ENCODE assay signal across 1 cellular context in the genomic region with DNA sequence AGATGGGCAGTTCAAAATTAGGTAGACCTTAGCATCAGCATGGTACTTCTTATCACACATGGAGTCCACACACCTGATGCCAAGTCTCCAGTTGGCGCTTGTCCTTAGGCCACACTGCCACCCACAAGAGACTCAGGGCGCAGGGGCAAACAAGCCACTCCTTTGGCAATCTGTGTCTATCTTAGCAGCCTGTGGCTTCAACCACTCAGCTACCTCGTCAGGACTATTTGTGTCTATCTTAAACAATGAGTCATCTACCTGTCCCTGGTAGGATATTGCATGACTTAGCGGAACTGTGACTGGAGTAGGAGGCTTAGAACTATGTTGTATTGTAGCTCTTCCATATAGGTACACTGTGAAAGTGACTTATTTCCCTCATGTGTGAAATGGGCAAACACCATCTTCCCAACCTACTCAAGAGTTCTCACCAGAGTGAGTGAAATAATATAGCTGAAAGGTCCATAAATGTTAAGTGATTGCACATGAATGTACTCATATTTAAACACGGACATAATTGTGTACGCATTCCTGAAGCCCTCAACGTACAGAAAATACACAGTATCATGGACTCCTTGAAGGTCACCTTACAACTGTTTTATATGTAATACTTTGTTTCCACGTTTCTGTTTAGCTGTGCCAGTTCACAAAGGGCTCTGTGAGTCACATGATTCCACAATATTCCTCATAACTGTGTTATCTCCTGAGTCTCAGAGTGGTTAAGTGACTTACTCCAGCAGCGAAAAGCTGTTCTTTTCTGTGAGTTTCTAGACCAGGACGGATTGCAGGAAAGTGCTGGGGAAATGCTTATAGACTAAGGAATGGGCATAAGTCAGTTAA.
A peak's percentile ranks its signal among the peaks of the same experiment; 100 is the strongest.
TF ChIP-seq lines count a peak whose summit lies in the region.

No MANE protein-coding gene starts in this region.

TF ChIP-seq in HepG2, 621 proteins besides CTCF, POLR2A, EP300 and RAD21 (continued from another document and continues in another):
- TF ChIP-seq, protein P1, sequence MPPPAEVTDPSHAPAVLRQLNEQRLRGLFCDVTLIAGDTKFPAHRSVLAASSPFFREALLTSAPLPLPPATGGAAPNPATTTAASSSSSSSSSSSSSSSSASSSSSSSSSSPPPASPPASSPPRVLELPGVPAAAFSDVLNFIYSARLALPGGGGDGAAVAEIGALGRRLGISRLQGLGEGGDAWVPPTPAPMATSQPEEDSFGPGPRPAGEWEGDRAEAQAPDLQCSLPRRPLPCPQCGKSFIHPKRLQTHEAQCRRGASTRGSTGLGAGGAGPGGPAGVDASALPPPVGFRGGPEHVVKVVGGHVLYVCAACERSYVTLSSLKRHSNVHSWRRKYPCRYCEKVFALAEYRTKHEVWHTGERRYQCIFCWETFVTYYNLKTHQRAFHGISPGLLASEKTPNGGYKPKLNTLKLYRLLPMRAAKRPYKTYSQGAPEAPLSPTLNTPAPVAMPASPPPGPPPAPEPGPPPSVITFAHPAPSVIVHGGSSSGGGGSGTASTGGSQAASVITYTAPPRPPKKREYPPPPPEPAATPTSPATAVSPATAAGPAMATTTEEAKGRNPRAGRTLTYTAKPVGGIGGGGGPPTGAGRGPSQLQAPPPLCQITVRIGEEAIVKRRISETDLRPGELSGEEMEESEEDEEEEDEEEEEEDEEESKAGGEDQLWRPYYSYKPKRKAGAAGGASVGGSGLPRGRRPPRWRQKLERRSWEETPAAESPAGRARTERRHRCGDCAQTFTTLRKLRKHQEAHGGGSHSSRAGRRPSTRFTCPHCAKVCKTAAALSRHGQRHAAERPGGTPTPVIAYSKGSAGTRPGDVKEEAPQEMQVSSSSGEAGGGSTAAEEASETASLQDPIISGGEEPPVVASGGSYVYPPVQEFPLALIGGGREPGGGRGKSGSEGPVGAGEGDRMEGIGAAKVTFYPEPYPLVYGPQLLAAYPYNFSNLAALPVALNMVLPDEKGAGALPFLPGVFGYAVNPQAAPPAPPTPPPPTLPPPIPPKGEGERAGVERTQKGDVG (CRISPR knock-in tag; IDR thresholded peaks at IDR 0.05; ENCODE audit: borderline replicate concordance): no peak; the same call in 1 of the 2 replicates
- TF ChIP-seq ZEB1 (IDR thresholded peaks at IDR 0.05; ENCODE audit: insufficient replicate concordance, low read depth) (no peak), MTF1 (CRISPR knock-in tag; IDR thresholded peaks at IDR 0.05) (no peak), THYN1 (CRISPR knock-in tag; IDR thresholded peaks at IDR 0.05; ENCODE audit: borderline replicate concordance, low read depth) (peak; percentile 88; the same call in 1 of the 2 replicates), ZKSCAN8 (CRISPR knock-in tag; IDR thresholded peaks at IDR 0.05; ENCODE audit: borderline replicate concordance) (0 out of 2 replicates have a peak, but pooled peaks have one; percentile 1), RFX5 (IDR thresholded peaks at IDR 0.05; ENCODE audit: low read depth, low read length) (no peak), PATZ1 (CRISPR knock-in tag; IDR thresholded peaks at IDR 0.05) (no peak), ZNF674 (CRISPR knock-in tag; IDR thresholded peaks at IDR 0.05; ENCODE audit: low read depth) (no peak), ZNF883 (CRISPR knock-in tag; IDR thresholded peaks at IDR 0.05; ENCODE audit: not compliant biosample characterization) (no peak), ZNF451 (CRISPR knock-in tag; IDR thresholded peaks at IDR 0.05) (no peak), GABPA (IDR thresholded peaks at IDR 0.05; ENCODE audit: low read depth, low read length) (no peak), GABPA (CRISPR knock-in tag; IDR thresholded peaks at IDR 0.05; ENCODE audit: low read depth) (no peak; the same call in 1 of the 2 replicates), ARID2 (CRISPR knock-in tag; IDR thresholded peaks at IDR 0.05; ENCODE audit: borderline replicate concordance) (peak; percentile 81), SKI (IDR thresholded peaks at IDR 0.05; ENCODE audit: partially characterized antibody) (no peak), ZNF33B (CRISPR knock-in tag; IDR thresholded peaks at IDR 0.05) (no peak), HCFC1 (IDR thresholded peaks at IDR 0.05; ENCODE audit: low read depth, low read length) (no peak), MYPOP (CRISPR knock-in tag; IDR thresholded peaks at IDR 0.05) (no peak), HMG20A (CRISPR knock-in tag; IDR thresholded peaks at IDR 0.05; ENCODE audit: borderline replicate concordance) (peak; percentile 54; the same call in 1 of the 2 replicates), PAWR (CRISPR knock-in tag; IDR thresholded peaks at IDR 0.05; ENCODE audit: borderline replicate concordance) (no peak), ZBTB20 (CRISPR knock-in tag; IDR thresholded peaks at IDR 0.05; ENCODE audit: borderline replicate concordance, low read depth) (no peak), SRSF1 (optimal IDR thresholded peaks at IDR 0.05; ENCODE audit: low read depth, low read length) (no peak), MBD4 (IDR thresholded peaks at IDR 0.05; ENCODE audit: borderline replicate concordance, low read length) (peak; percentile 77; the same call in 1 of the 2 replicates), TRIM24 (CRISPR knock-in tag; IDR thresholded peaks at IDR 0.05) (no peak), MBNL3 (CRISPR knock-in tag; conservative IDR thresholded peaks at IDR 0.05) (no peak), ZNF577 (CRISPR knock-in tag; IDR thresholded peaks at IDR 0.05; ENCODE audit: borderline replicate concordance, low read depth) (0 out of 2 replicates have a peak, but pooled peaks have one; percentile 37), ZNF329 (CRISPR knock-in tag; IDR thresholded peaks at IDR 0.05; ENCODE audit: low read depth) (no peak), ZFP36 (IDR thresholded peaks at IDR 0.05; ENCODE audit: borderline replicate concordance, low read depth, low read length, partially characterized antibody) (no peak), DNMT3B (CRISPR knock-in tag; conservative IDR thresholded peaks at IDR 0.05) (0 out of 2 replicates have a peak, but pooled peaks have one; percentile 31), ZFP1 (CRISPR knock-in tag; IDR thresholded peaks at IDR 0.05) (0 out of 2 replicates have a peak, but pooled peaks have one; percentile 16), CCDC6 (CRISPR knock-in tag; IDR thresholded peaks at IDR 0.05) (no peak), PRPF4 (IDR thresholded peaks at IDR 0.05; ENCODE audit: low read depth, low read length, poor library complexity, severe bottlenecking) (no peak), ZNF652 (CRISPR knock-in tag; IDR thresholded peaks at IDR 0.05; ENCODE audit: borderline replicate concordance, low read depth) (no peak), NR0B2 (CRISPR knock-in tag; IDR thresholded peaks at IDR 0.05) (no peak), ZNF552 (CRISPR knock-in tag; IDR thresholded peaks at IDR 0.05; ENCODE audit: borderline replicate concordance) (no peak), ZNF644 (CRISPR knock-in tag; IDR thresholded peaks at IDR 0.05; ENCODE audit: low read depth) (no peak), SKIL (CRISPR knock-in tag; IDR thresholded peaks at IDR 0.05; ENCODE audit: borderline replicate concordance) (no peak), POLR2G (IDR thresholded peaks at IDR 0.05; ENCODE audit: low read depth, low read length) (peak; percentile 25; the same call in 1 of the 2 replicates), EHMT2 (IDR thresholded peaks at IDR 0.05; ENCODE audit: borderline replicate concordance, low read depth, low read length) (no peak), EED (CRISPR knock-in tag; IDR thresholded peaks at IDR 0.05) (no peak), ZNF354B (CRISPR knock-in tag; IDR thresholded peaks at IDR 0.05) (no peak), FOXA3 (CRISPR knock-in tag; IDR thresholded peaks at IDR 0.05) (peak; percentile 50), MAZ (IDR thresholded peaks at IDR 0.05; ENCODE audit: borderline replicate concordance, low read depth, low read length) (no peak), MAZ (CRISPR knock-in tag; IDR thresholded peaks at IDR 0.05; ENCODE audit: low read depth) (0 out of 2 replicates have a peak, but pooled peaks have one; percentile 37), POLR2AphosphoS2 (IDR thresholded peaks at IDR 0.05; ENCODE audit: low read depth, low read length) (no peak), ZC3H13 (CRISPR knock-in tag; IDR thresholded peaks at IDR 0.05) (no peak), ZNF136 (CRISPR knock-in tag; IDR thresholded peaks at IDR 0.05; ENCODE audit: low read depth) (no peak), ZNF678 (CRISPR knock-in tag; IDR thresholded peaks at IDR 0.05) (no peak), MED13 (CRISPR knock-in tag; IDR thresholded peaks at IDR 0.05) (no peak)
- TF ChIP-seq, protein P2, sequence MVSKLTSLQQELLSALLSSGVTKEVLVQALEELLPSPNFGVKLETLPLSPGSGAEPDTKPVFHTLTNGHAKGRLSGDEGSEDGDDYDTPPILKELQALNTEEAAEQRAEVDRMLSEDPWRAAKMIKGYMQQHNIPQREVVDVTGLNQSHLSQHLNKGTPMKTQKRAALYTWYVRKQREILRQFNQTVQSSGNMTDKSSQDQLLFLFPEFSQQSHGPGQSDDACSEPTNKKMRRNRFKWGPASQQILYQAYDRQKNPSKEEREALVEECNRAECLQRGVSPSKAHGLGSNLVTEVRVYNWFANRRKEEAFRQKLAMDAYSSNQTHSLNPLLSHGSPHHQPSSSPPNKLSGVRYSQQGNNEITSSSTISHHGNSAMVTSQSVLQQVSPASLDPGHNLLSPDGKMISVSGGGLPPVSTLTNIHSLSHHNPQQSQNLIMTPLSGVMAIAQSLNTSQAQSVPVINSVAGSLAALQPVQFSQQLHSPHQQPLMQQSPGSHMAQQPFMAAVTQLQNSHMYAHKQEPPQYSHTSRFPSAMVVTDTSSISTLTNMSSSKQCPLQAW (CRISPR knock-in tag; IDR thresholded peaks at IDR 0.05): 0 out of 2 replicates have a peak, but pooled peaks have one; percentile 22
- TF ChIP-seq, protein P3, sequence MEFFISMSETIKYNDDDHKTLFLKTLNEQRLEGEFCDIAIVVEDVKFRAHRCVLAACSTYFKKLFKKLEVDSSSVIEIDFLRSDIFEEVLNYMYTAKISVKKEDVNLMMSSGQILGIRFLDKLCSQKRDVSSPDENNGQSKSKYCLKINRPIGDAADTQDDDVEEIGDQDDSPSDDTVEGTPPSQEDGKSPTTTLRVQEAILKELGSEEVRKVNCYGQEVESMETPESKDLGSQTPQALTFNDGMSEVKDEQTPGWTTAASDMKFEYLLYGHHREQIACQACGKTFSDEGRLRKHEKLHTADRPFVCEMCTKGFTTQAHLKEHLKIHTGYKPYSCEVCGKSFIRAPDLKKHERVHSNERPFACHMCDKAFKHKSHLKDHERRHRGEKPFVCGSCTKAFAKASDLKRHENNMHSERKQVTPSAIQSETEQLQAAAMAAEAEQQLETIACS (CRISPR knock-in tag; IDR thresholded peaks at IDR 0.05): no peak
- TF ChIP-seq, protein P4, sequence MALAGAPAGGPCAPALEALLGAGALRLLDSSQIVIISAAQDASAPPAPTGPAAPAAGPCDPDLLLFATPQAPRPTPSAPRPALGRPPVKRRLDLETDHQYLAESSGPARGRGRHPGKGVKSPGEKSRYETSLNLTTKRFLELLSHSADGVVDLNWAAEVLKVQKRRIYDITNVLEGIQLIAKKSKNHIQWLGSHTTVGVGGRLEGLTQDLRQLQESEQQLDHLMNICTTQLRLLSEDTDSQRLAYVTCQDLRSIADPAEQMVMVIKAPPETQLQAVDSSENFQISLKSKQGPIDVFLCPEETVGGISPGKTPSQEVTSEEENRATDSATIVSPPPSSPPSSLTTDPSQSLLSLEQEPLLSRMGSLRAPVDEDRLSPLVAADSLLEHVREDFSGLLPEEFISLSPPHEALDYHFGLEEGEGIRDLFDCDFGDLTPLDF (CRISPR knock-in tag; IDR thresholded peaks at IDR 0.05): no peak
- TF ChIP-seq, protein P5, sequence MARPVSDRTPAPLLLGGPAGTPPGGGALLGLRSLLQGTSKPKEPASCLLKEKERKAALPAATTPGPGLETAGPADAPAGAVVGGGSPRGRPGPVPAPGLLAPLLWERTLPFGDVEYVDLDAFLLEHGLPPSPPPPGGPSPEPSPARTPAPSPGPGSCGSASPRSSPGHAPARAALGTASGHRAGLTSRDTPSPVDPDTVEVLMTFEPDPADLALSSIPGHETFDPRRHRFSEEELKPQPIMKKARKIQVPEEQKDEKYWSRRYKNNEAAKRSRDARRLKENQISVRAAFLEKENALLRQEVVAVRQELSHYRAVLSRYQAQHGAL (CRISPR knock-in tag; IDR thresholded peaks at IDR 0.05; ENCODE audit: not compliant biosample characterization): no peak
